ENCODE assay signal across 8 cellular contexts in genomic region chr19:55279773-55280643, GRCh38. TPM values are rescaled to one million over a fixed set of nuclear protein-coding genes. Genes with fewer than 3 reads are reported as not detected.
DNase-seq lines count a peak whose midpoint lies in the region; ATAC-seq, FAIRE-seq and TF ChIP-seq lines count a peak whose summit lies in the region.

Gene HSPBP1 (minus strand): TSS chr19:55280110. CDS start chr19:55279608, 502 bp downstream.

- peaks cover 0 to 11% (median 0%) of the 10 kb centered on the region in 3 donors for H3K36me3 ChIP-seq in pancreas
- peaks cover 0 to 31% (median 0%) of the 10 kb centered on the region in 3 donors for H3K36me3 ChIP-seq in tibial nerve

- TF ChIP-seq CTCF in GM10248 (IDR thresholded peaks at IDR 0.05; ENCODE audit: control extremely low read depth, extremely low read depth, low read depth, missing control alignments) (no peak), pancreas (IDR thresholded peaks at IDR 0.05) (no peak), tibial nerve (IDR thresholded peaks at IDR 0.05) (peak in 1 of 5 experiments; percentile 20)

- CTCF ChIA-PET in GM10248 (lab: Yijun Ruan, JAX), result interaction anchor here (0.9 to 2.7 kb wide), 3 partner anchors 12 to 188 kb away, joined by 4 to 9 read pairs (median 5); no protein-coding TSS in a partner anchor

- TF ChIP-seq POLR2A in tibial nerve (IDR thresholded peaks at IDR 0.05), result peak in 1 of 2 donors; percentile 30

- DNase-seq in GM10248 (ENCODE audit: extremely low spot score), result peak; percentile 89
- DNase-seq in NCI-H1417 (lab: John Stamatoyannopoulos, UW), result peak; percentile 96 to 98 (median 98)
- peak; percentile 65 to 88 for DNase-seq in SW 1271 (lab: John Stamatoyannopoulos, UW)
- peak; percentile 86 for DNase-seq in activated naive CD8-positive, alpha-beta T cell treated with anti-CD3 and anti-CD28 coated beads, Interleukin-2, amount 50 U/mL, for 16 hours (ENCODE audit: low read depth, low spot score)
- peak; percentile 92 for DNase-seq in Right ventricle myocardium superior
- peak; percentile 94 to 99 (median 96) for DNase-seq in pancreas
- DNase-seq in tibial nerve (ENCODE audit: low spot score in 2 of 2), result peak; percentile 76

- peak; percentile 78 for ATAC-seq in HG02678 (IDR thresholded peaks at IDR 0.05; ENCODE audit: unreplicated experiment)
- peak; percentile 96 for ATAC-seq in Right ventricle myocardium superior (ENCODE audit: poor library complexity)
- peak; percentile 93 to 96 (median 94) for ATAC-seq in pancreas

- FAIRE-seq in pancreas (lab: Jason Lieb, UNC), result no peak

- peaks cover 5 to 8% (median 7%) of the 10 kb centered on the region in 3 donors for H3K4me1 ChIP-seq in pancreas
- peaks cover 0 to 33% (median 12%) of the 10 kb centered on the region in 4 donors for H3K4me1 ChIP-seq in tibial nerve

- intact Hi-C loops in Right ventricle myocardium superior (cut with DNase I) (no loop called here), pancreas (cut with DNase I) (no loop called here)

- WGBS in pancreas, 2 donors, result 4% methylated on average over 52 of the region's 52 CpGs
- WGBS in tibial nerve, 2 donors, result 3 to 5% methylated on average over 51 to 52 of the region's 52 CpGs

- H3K9me3 ChIP-seq in pancreas (no peaks in the 10 kb centered on the region), tibial nerve (no peaks in the 10 kb centered on the region)

- peak within 1 kb of the TSS; percentile 58 to 74 (median 68) for H3K27ac ChIP-seq in pancreas
- peak within 1 kb of the TSS; percentile 54 to 91 (median 82) for H3K27ac ChIP-seq in tibial nerve

- H3K27me3 ChIP-seq in pancreas, result no peaks in the 10 kb centered on the region
- H3K27me3 ChIP-seq in tibial nerve, result peaks cover 0 to 4% of the 10 kb centered on the region in 2 donors

- POLR2A ChIA-PET in GM10248 (lab: Yijun Ruan, JAX), result interaction anchor here (0.7 to 1.3 kb wide), 4 partner anchors 15 to 127 kb away, joined by 3 to 4 read pairs (median 3); no protein-coding TSS in a partner anchor

- TF ChIP-seq EP300 in tibial nerve (IDR thresholded peaks at IDR 0.05), result peak; percentile 82 to 83

- H3K4me3 ChIP-seq in pancreas (peak within 1 kb of the TSS; percentile 51 to 84 (median 60)), tibial nerve (peak within 1 kb of the TSS; percentile 54 to 89 (median 72))

RNA-seq across cellular contexts. Expression of gene HSPBP1, which starts in this region (rescaled TPM):
- 29.2 TPM for total RNA-seq in Right ventricle myocardium superior
- total RNA-seq in pancreas, result 10 to 100 TPM in 4 of 6 donors, 1 to 10 TPM in 2; 7.0 to 16.6 (median 12.3) TPM
- polyA plus RNA-seq in pancreas, result 10 to 100 TPM; 26.4 to 29.5 TPM
- 10 to 100 TPM; 33.7 to 49.6 (median 40.5) TPM for total RNA-seq in tibial nerve

Comparison
In these comparisons a context has a peak if more than half of its experiments do, and no peak if none do; other contexts are left out.
1. Peak in every context shown above with its lines: DNase-seq, ATAC-seq, H3K4me3 ChIP-seq and H3K27ac ChIP-seq.